ENCODE assay signal across 1 cellular context in the genomic region with DNA sequence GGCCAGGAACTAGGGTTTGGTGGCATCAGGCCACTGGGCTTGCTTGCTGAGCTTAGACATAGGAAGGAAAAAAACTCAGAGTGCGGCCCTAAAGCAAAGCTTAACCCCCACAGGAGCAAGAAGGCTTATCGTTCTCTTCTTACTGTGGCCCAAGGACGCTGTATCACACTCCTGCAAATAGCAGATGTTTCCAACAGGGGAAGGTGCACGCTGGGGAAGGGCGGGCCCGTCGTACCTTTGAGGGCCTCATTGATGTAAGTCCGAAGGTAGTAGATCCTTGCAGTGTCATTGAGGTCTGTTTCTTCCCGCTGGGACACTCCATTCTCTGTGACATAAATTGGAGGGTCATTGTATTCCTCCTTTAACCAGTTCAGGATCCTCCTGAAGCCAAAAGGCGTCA.
TF ChIP-seq lines count a peak whose summit lies in the region.

No MANE protein-coding gene starts in this region.

TF ChIP-seq in K562, 482 proteins besides CTCF, POLR2A, EP300 and RAD21 (continued from another document):
- TF ChIP-seq, protein P1, sequence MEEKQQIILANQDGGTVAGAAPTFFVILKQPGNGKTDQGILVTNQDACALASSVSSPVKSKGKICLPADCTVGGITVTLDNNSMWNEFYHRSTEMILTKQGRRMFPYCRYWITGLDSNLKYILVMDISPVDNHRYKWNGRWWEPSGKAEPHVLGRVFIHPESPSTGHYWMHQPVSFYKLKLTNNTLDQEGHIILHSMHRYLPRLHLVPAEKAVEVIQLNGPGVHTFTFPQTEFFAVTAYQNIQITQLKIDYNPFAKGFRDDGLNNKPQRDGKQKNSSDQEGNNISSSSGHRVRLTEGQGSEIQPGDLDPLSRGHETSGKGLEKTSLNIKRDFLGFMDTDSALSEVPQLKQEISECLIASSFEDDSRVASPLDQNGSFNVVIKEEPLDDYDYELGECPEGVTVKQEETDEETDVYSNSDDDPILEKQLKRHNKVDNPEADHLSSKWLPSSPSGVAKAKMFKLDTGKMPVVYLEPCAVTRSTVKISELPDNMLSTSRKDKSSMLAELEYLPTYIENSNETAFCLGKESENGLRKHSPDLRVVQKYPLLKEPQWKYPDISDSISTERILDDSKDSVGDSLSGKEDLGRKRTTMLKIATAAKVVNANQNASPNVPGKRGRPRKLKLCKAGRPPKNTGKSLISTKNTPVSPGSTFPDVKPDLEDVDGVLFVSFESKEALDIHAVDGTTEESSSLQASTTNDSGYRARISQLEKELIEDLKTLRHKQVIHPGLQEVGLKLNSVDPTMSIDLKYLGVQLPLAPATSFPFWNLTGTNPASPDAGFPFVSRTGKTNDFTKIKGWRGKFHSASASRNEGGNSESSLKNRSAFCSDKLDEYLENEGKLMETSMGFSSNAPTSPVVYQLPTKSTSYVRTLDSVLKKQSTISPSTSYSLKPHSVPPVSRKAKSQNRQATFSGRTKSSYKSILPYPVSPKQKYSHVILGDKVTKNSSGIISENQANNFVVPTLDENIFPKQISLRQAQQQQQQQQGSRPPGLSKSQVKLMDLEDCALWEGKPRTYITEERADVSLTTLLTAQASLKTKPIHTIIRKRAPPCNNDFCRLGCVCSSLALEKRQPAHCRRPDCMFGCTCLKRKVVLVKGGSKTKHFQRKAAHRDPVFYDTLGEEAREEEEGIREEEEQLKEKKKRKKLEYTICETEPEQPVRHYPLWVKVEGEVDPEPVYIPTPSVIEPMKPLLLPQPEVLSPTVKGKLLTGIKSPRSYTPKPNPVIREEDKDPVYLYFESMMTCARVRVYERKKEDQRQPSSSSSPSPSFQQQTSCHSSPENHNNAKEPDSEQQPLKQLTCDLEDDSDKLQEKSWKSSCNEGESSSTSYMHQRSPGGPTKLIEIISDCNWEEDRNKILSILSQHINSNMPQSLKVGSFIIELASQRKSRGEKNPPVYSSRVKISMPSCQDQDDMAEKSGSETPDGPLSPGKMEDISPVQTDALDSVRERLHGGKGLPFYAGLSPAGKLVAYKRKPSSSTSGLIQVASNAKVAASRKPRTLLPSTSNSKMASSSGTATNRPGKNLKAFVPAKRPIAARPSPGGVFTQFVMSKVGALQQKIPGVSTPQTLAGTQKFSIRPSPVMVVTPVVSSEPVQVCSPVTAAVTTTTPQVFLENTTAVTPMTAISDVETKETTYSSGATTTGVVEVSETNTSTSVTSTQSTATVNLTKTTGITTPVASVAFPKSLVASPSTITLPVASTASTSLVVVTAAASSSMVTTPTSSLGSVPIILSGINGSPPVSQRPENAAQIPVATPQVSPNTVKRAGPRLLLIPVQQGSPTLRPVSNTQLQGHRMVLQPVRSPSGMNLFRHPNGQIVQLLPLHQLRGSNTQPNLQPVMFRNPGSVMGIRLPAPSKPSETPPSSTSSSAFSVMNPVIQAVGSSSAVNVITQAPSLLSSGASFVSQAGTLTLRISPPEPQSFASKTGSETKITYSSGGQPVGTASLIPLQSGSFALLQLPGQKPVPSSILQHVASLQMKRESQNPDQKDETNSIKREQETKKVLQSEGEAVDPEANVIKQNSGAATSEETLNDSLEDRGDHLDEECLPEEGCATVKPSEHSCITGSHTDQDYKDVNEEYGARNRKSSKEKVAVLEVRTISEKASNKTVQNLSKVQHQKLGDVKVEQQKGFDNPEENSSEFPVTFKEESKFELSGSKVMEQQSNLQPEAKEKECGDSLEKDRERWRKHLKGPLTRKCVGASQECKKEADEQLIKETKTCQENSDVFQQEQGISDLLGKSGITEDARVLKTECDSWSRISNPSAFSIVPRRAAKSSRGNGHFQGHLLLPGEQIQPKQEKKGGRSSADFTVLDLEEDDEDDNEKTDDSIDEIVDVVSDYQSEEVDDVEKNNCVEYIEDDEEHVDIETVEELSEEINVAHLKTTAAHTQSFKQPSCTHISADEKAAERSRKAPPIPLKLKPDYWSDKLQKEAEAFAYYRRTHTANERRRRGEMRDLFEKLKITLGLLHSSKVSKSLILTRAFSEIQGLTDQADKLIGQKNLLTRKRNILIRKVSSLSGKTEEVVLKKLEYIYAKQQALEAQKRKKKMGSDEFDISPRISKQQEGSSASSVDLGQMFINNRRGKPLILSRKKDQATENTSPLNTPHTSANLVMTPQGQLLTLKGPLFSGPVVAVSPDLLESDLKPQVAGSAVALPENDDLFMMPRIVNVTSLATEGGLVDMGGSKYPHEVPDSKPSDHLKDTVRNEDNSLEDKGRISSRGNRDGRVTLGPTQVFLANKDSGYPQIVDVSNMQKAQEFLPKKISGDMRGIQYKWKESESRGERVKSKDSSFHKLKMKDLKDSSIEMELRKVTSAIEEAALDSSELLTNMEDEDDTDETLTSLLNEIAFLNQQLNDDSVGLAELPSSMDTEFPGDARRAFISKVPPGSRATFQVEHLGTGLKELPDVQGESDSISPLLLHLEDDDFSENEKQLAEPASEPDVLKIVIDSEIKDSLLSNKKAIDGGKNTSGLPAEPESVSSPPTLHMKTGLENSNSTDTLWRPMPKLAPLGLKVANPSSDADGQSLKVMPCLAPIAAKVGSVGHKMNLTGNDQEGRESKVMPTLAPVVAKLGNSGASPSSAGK (IDR thresholded peaks at IDR 0.05) = no peak
- TF ChIP-seq ZNF165 (CRISPR knock-in tag; IDR thresholded peaks at IDR 0.05; ENCODE audit: borderline replicate concordance) (no peak), MXI1 (IDR thresholded peaks at IDR 0.05; ENCODE audit: low read depth, low read length) (no peak), TCF7L2 (IDR thresholded peaks at IDR 0.05; ENCODE audit: low read depth, low read length) (no peak), ZNF140 (CRISPR knock-in tag; IDR thresholded peaks at IDR 0.05) (no peak), HNRNPK (IDR thresholded peaks at IDR 0.05; ENCODE audit: low read depth, low read length, poor library complexity, severe bottlenecking) (no peak), SMAD2 (IDR thresholded peaks at IDR 0.05; ENCODE audit: low read depth, low read length) (no peak)
- TF ChIP-seq, protein P2, sequence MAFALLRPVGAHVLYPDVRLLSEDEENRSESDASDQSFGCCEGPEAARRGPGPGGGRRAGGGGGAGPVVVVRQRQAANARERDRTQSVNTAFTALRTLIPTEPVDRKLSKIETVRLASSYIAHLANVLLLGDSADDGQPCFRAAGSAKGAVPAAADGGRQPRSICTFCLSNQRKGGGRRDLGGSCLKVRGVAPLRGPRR (CRISPR knock-in tag; IDR thresholded peaks at IDR 0.05) = no peak
